In genomic region chr10:70743879-70744278, GRCh38 we compare ENCODE assay signal across 24 cellular contexts. TPM values are rescaled to one million over a fixed set of nuclear protein-coding genes. Genes with fewer than 3 reads are reported as not detected.
A peak's percentile ranks its signal among the peaks of the same experiment; 100 is the strongest.
DNase-seq lines count a peak whose midpoint lies in the region; ATAC-seq and TF ChIP-seq lines count a peak whose summit lies in the region.
"Had no signal": no experiment of that assay in that cellular context is flagged by ENCODE, and none has a peak within 500 bp of the region (broad histone marks: within the 10 kb centered on the region; RNA-seq: fewer than 3 reads in every experiment).

No MANE protein-coding gene starts in this region.

- TF ChIP-seq CTCF in DND-41 (IDR thresholded peaks at IDR 0.05; ENCODE audit: borderline replicate concordance, extremely low read depth, low read length, poor library complexity, severe bottlenecking) (no peak), chondrocyte (IDR thresholded peaks at IDR 0.05) (no peak), stomach (IDR thresholded peaks at IDR 0.05) (no peak), WERI-Rb-1 (IDR thresholded peaks at IDR 0.05; ENCODE audit: low read depth, low read length) (no peak)

- DNase-seq in DND-41 (no peak), chondrocyte (ENCODE audit: low spot score) (peak; percentile 89), mesenchymal stem cell (no peak), stomach (no peak), WERI-Rb-1 (no peak), NCI-H526 (lab: John Stamatoyannopoulos, UW) (no peak)
- no peak for DNase-seq in activated CD4-positive, CD25-positive, alpha-beta regulatory T cell treated with anti-CD3 and anti-CD28 coated beads, Interleukin-2, amount 50 U/mL, for 72 hours
- DNase-seq: CD4-positive, CD25-positive, alpha-beta regulatory T cell; Kasumi-1; MV-4-11; NCI-H1105; NCI-H146; NCI-H1930; NCI-H2107; NCI-H524; NCI-H774; SJCRH30 had no signal

- H3K27ac Mint-ChIP-seq in chondrocyte (ENCODE audit: unreplicated experiment) = no peak overlapping the region
- H3K27ac Mint-ChIP-seq: CD4-positive, CD25-positive, alpha-beta regulatory T cell had no signal

- no peak for ATAC-seq in DND-41 (ENCODE audit: insufficient read depth, low read depth)
- ATAC-seq: HepG2 had no signal

- H3K27ac ChIP-seq in DND-41 (ENCODE audit: low read length) = peak overlapping the region; percentile 91
- H3K27ac ChIP-seq in mesenchymal stem cell (ENCODE audit: low read length, poor library complexity, severe bottlenecking) = no peak overlapping the region
- H3K27ac ChIP-seq in stomach = peak overlapping the region in 3 of 5 donors; percentile 34 to 61 (median 45)
- no peak overlapping the region for H3K27ac ChIP-seq in WERI-Rb-1
- H3K27ac ChIP-seq: BLaER1, SJCRH30 had no signal

- H3K4me3 Mint-ChIP-seq in chondrocyte (ENCODE audit: unreplicated experiment) = no peak overlapping the region
- H3K4me3 Mint-ChIP-seq: CD4-positive, CD25-positive, alpha-beta regulatory T cell had no signal

- H3K4me2 ChIP-seq in DND-41 (ENCODE audit: insufficient read depth, low read length) = no peak overlapping the region
- no peak overlapping the region for H3K4me2 ChIP-seq in mesenchymal stem cell (ENCODE audit: low read length, poor library complexity, severe bottlenecking)
- H3K4me2 ChIP-seq: BLaER1 had no signal

- H2BK120ac ChIP-seq in mesenchymal stem cell (ENCODE audit: low read depth, low read length) = no peak overlapping the region

- no peaks in the 10 kb centered on the region for H3K27me3 Mint-ChIP-seq in chondrocyte (ENCODE audit: low read depth)
- H3K27me3 Mint-ChIP-seq: CD4-positive, CD25-positive, alpha-beta regulatory T cell had no signal

- WGBS in mesenchymal stem cell = 92% methylated on average over 13 of the region's 13 CpGs
- WGBS in stomach, 5 donors = 80 to 90% (median 87%) methylated on average over 9 to 13 of the region's 13 CpGs

- peak overlapping the region in 1 of 2 experiments; percentile 69 for H3K4ac ChIP-seq in mesenchymal stem cell (ENCODE audit: low read depth in 1 of 2, low read length in 2 of 2)

- H3K36me3 ChIP-seq in DND-41 (ENCODE audit: insufficient read depth, low read length) (no peaks in the 10 kb centered on the region), mesenchymal stem cell (ENCODE audit: control insufficient read depth in 1 of 2, insufficient read depth in 2 of 2, low read depth in 1 of 2, low read length in 2 of 2) (peaks cover 71 to 90% of the 10 kb centered on the region in 2 experiments), stomach (no peaks in the 10 kb centered on the region), WERI-Rb-1 (no peaks in the 10 kb centered on the region)
- H3K36me3 ChIP-seq: BLaER1 had no signal

- peaks cover 20% of the 10 kb centered on the region for H3K4me1 Mint-ChIP-seq in chondrocyte (ENCODE audit: low read depth)

- TF ChIP-seq POLR2A in stomach (IDR thresholded peaks at IDR 0.05) = no peak

- H3K9me3 ChIP-seq in DND-41 (ENCODE audit: insufficient read depth, low read length, severe bottlenecking) (no peaks in the 10 kb centered on the region), mesenchymal stem cell (ENCODE audit: control insufficient read depth, low read length) (peaks cover 4% of the 10 kb centered on the region), stomach (no peaks in the 10 kb centered on the region), WERI-Rb-1 (ENCODE audit: severe bottlenecking) (no peaks in the 10 kb centered on the region)
- H3K9me3 ChIP-seq: BLaER1, SJCRH30 had no signal

- peak overlapping the region in 1 of 2 experiments; percentile 57 for H2BK12ac ChIP-seq in mesenchymal stem cell (ENCODE audit: low read length in 2 of 2)

- peaks cover 31% of the 10 kb centered on the region for H3K4me1 ChIP-seq in DND-41 (ENCODE audit: insufficient read depth, low read length)
- peaks cover 5% of the 10 kb centered on the region for H3K4me1 ChIP-seq in mesenchymal stem cell (ENCODE audit: control insufficient read depth, insufficient read depth, low read depth, low read length)
- peaks cover 5 to 30% (median 16%) of the 10 kb centered on the region in 4 donors for H3K4me1 ChIP-seq in stomach
- H3K4me1 ChIP-seq: SJCRH30 had no signal

- no peak overlapping the region for H4K8ac ChIP-seq in mesenchymal stem cell (ENCODE audit: low read length)

- no peak for TF ChIP-seq EP300 in stomach (IDR thresholded peaks at IDR 0.05)

- H4K91ac ChIP-seq in mesenchymal stem cell (ENCODE audit: low read length) = peak overlapping the region; percentile 60

- peak overlapping the region in 1 of 2 experiments; percentile 0 for H3K14ac ChIP-seq in mesenchymal stem cell (ENCODE audit: low read length in 2 of 2)

- no peak overlapping the region for H2BK15ac ChIP-seq in mesenchymal stem cell (ENCODE audit: low read depth, poor library complexity, severe bottlenecking)

- peaks cover 11% of the 10 kb centered on the region for H3K36me3 Mint-ChIP-seq in chondrocyte (ENCODE audit: low read depth)
- H3K36me3 Mint-ChIP-seq: CD4-positive, CD25-positive, alpha-beta regulatory T cell had no signal

- no peak overlapping the region for H2AFZ ChIP-seq in DND-41 (ENCODE audit: low read depth, low read length)
- H2AFZ ChIP-seq in mesenchymal stem cell (ENCODE audit: low read depth, low read length) = no peak overlapping the region

- H2AK5ac ChIP-seq in mesenchymal stem cell (ENCODE audit: low read length, severe bottlenecking) = no peak overlapping the region

- no peak overlapping the region for H3K4me3 ChIP-seq in DND-41 (ENCODE audit: low read depth in 1 of 2, low read length in 2 of 2)
- H3K4me3 ChIP-seq in mesenchymal stem cell (ENCODE audit: insufficient read depth in 1 of 2, low read depth in 1 of 2, low read length in 2 of 2) = no peak overlapping the region
- H3K4me3 ChIP-seq in stomach = no peak overlapping the region
- H3K4me3 ChIP-seq in WERI-Rb-1 (ENCODE audit: low read depth, low read length) = no peak overlapping the region
- H3K4me3 ChIP-seq: BLaER1, SJCRH30 had no signal

- H3K9me3 Mint-ChIP-seq in chondrocyte (ENCODE audit: low read depth) = peaks cover 3% of the 10 kb centered on the region

- intact Hi-C loops in stomach (cut with DNase I; ENCODE audit: low total_unique reads) = no loop called here

- no peak overlapping the region for H3K23ac ChIP-seq in mesenchymal stem cell (ENCODE audit: low read length in 2 of 2)

- H4K20me1 ChIP-seq in DND-41 (ENCODE audit: insufficient read depth, low read length) = no peaks in the 10 kb centered on the region
- H4K20me1 ChIP-seq: BLaER1 had no signal

- H3K18ac ChIP-seq in mesenchymal stem cell (ENCODE audit: low read depth in 1 of 2, low read length in 2 of 2) = peak overlapping the region in 1 of 2 experiments; percentile 79

- no peak overlapping the region for H2BK5ac ChIP-seq in mesenchymal stem cell (ENCODE audit: low read depth, low read length, poor library complexity, severe bottlenecking)

- H3K9ac ChIP-seq in DND-41 (ENCODE audit: low read depth, low read length) (peak overlapping the region; percentile 45; the same call in 1 of the 2 replicates), mesenchymal stem cell (ENCODE audit: low read length) (no peak overlapping the region)
- H3K9ac ChIP-seq: BLaER1 had no signal

- peaks cover 16% of the 10 kb centered on the region for H3K79me1 ChIP-seq in mesenchymal stem cell (replicated peaks; ENCODE audit: low read length, poor library complexity, severe bottlenecking)

- H3K27me3 ChIP-seq in DND-41 (ENCODE audit: insufficient read depth, low read length, poor library complexity) (no peaks in the 10 kb centered on the region), mesenchymal stem cell (ENCODE audit: control insufficient read depth in 1 of 2, insufficient read depth in 1 of 2, low read length in 2 of 2) (no peaks in the 10 kb centered on the region), stomach (no peaks in the 10 kb centered on the region), WERI-Rb-1 (ENCODE audit: insufficient read depth, low read depth, severe bottlenecking) (no peaks in the 10 kb centered on the region)
- H3K27me3 ChIP-seq: BLaER1, SJCRH30 had no signal

- H3K79me2 ChIP-seq in DND-41 (ENCODE audit: insufficient read depth, low read length) = no peaks in the 10 kb centered on the region

RNA-seq across cellular contexts. Expression of gene TBATA, which starts 41.3 kb away (rescaled TPM):
- not detected in 3 replicates for total RNA-seq in chondrocyte
- polyA plus RNA-seq in mesenchymal stem cell (2013, experiment 1 of 2) = not detected
- polyA plus RNA-seq in mesenchymal stem cell (2013, experiment 2 of 2) = not detected
- total RNA-seq in stomach = not detected
- polyA plus RNA-seq in stomach = not detected
- total RNA-seq: CD4-positive, CD25-positive, alpha-beta regulatory T cell; Daoy; G401; HepG2; HT-29; M059J; SJCRH30 had no signal
- polyA plus RNA-seq: AG04450; CD4-positive, CD25-positive, alpha-beta regulatory T cell; HepG2 had no signal

Comparison
In these comparisons a context has a peak if more than half of its experiments do, and no peak if none do; other contexts are left out.
1. H3K27ac ChIP-seq: peak in DND-41 (single experiment) and stomach (3 of 5); none in mesenchymal stem cell (single experiment) and WERI-Rb-1 (single experiment).